Comparison of ENCODE assay signal across 20 cellular contexts in genomic region chr4:147853706-147854105, GRCh38.
A peak's percentile ranks its signal among the peaks of the same experiment; 100 is the strongest.
DNase-seq lines count a peak whose midpoint lies in the region; ATAC-seq and TF ChIP-seq lines count a peak whose summit lies in the region.
"Had no signal": no experiment of that assay in that cellular context is flagged by ENCODE, and none has a peak within 500 bp of the region (broad histone marks: within the 10 kb centered on the region; RNA-seq: fewer than 3 reads in every experiment).

No MANE protein-coding gene starts in this region.

- H3K4me3 ChIP-seq in BJ (ENCODE audit: low read depth, low read length) (no peak overlapping the region), SK-N-SH (ENCODE audit: low read depth in 2 of 2, low read length in 1 of 2) (no peak overlapping the region; a peak in 1 of 4 replicates), foreskin fibroblast (ENCODE audit: low read depth in 1 of 2, low read length in 2 of 2) (no peak overlapping the region)
- H3K4me3 ChIP-seq: GM23338 had no signal

- H3K9me3 ChIP-seq in SK-N-SH: no peaks in the 10 kb centered on the region

- H3K36me3 ChIP-seq in BJ (ENCODE audit: control insufficient read depth, insufficient read depth, low read length) (0 out of 2 replicates have a peak, but pooled peaks cover 1% of the 10 kb centered on the region), SK-N-SH (replicated peaks in 1 of 2; ENCODE audit: control insufficient read depth in 1 of 2, insufficient read depth in 2 of 2, low read length in 1 of 2) (peaks cover 9 to 28% of the 10 kb centered on the region in 2 experiments)

- no peaks in the 10 kb centered on the region for H4K20me1 ChIP-seq in SK-N-SH (ENCODE audit: insufficient read depth)

- H3K9me2 ChIP-seq in SK-N-SH: no peaks in the 10 kb centered on the region

- H3F3A ChIP-seq in SK-N-SH (replicated peaks; ENCODE audit: insufficient read depth): no peaks in the 10 kb centered on the region

- no peak for TF ChIP-seq EP300 in SK-N-SH (IDR thresholded peaks at IDR 0.05; ENCODE audit: borderline replicate concordance in 1 of 2, low read depth in 1 of 2, low read length in 1 of 2)

- 43% methylated on average over 2 of the region's 2 CpGs for WGBS in SK-N-SH (ENCODE audit: low lambda C conversion rate)

- POLR2A ChIA-PET in BJ (lab: Charles Lee): interaction anchor here (0.6 kb wide), 1 partner anchor 8 kb away, joined by 3 read pairs; no protein-coding TSS in a partner anchor
- POLR2A ChIA-PET in SK-N-SH (lab: Yijun Ruan, JAX): no interaction called here

- H3K79me2 ChIP-seq in SK-N-SH (ENCODE audit: insufficient read depth): no peaks in the 10 kb centered on the region; the same call in 1 of the 2 replicates

- H3K4me1 ChIP-seq in SK-N-SH (ENCODE audit: control insufficient read depth in 1 of 2, insufficient read depth in 2 of 2, low read depth in 1 of 2, low read length in 1 of 2): peaks cover 0 to 28% of the 10 kb centered on the region in 2 experiments; a peak in 2 of 4 replicates

- no peaks in the 10 kb centered on the region for H3K27me3 ChIP-seq in BJ (ENCODE audit: control insufficient read depth, insufficient read depth, low read length)
- H3K27me3 ChIP-seq in SK-N-SH (ENCODE audit: insufficient read depth): no peaks in the 10 kb centered on the region

- DNase-seq in BJ (ENCODE audit: low read depth): peak; percentile 56
- DNase-seq in SK-N-SH: peak; percentile 34
- DNase-seq in foreskin fibroblast: peak; percentile 75 to 83
- peak; percentile 59 for DNase-seq in stromal cell of bone marrow (ENCODE audit: low read depth)
- DNase-seq: ACHN; Calu3; central memory CD4-positive, alpha-beta T cell; endodermal cell; GF-D8; Kasumi-1; NCI-H1105; NCI-H526 treated with DMSO at 0.1 percent for 48 hours; stimulated activated CD4-positive, alpha-beta T cell treated with anti-CD3 and anti-CD28 coated beads, Interleukin-12 subunit alpha, Interleukin-12 subunit beta, amount 100 ng/mL, for 4 hours had no signal

- TF ChIP-seq CTCF in BJ (IDR thresholded peaks at IDR 0.05; ENCODE audit: insufficient read depth, low read depth, low read length) (no peak), SK-N-SH (IDR thresholded peaks at IDR 0.05) (no peak), foreskin fibroblast (IDR thresholded peaks at IDR 0.05; ENCODE audit: low read depth, low read length) (no peak)

- peak overlapping the region; percentile 18; the same call in 1 of the 2 replicates for H3K4me2 ChIP-seq in SK-N-SH
- H3K4me2 ChIP-seq: GM23338 had no signal

- H2AFZ ChIP-seq in SK-N-SH (ENCODE audit: low read depth): no peak overlapping the region
- H2AFZ ChIP-seq: GM23338 had no signal

- H3K27ac ChIP-seq in SK-N-SH (ENCODE audit: low read depth in 2 of 2, low read length in 1 of 2): peak overlapping the region; percentile 69 to 94

- no peak for TF ChIP-seq RAD21 in SK-N-SH (IDR thresholded peaks at IDR 0.05; ENCODE audit: low read length)

- CTCF ChIA-PET in BJ (lab: Yijun Ruan, JAX) (interaction anchor here (1.4 kb wide), 1 partner anchor 13 kb away, joined by 7 read pairs; no protein-coding TSS in a partner anchor), SK-N-SH (lab: Yijun Ruan, JAX) (interaction anchor here (0.7 to 1.1 kb wide), 3 partner anchors 9 to 16 kb away, joined by 3 to 11 read pairs (median 3); no protein-coding TSS in a partner anchor)

- H3K9ac ChIP-seq in SK-N-SH: no peak overlapping the region

- no peak for ATAC-seq in HG03196 (IDR thresholded peaks at IDR 0.05; ENCODE audit: unreplicated experiment)
- ATAC-seq in HG02571 (IDR thresholded peaks at IDR 0.05; ENCODE audit: unreplicated experiment): no peak
- no peak for ATAC-seq in GM19455 (IDR thresholded peaks at IDR 0.05; ENCODE audit: unreplicated experiment)
- ATAC-seq in HG02970 (IDR thresholded peaks at IDR 0.05; ENCODE audit: low FRiP score, unreplicated experiment): no peak
- ATAC-seq: GM23338; natural killer cell treated with Interleukin-12 subunit alpha and Interleukin-12 subunit beta and Interleukin-15 and Interleukin-18, amount 100 ng/mL, for 72 hours; stimulated activated memory B cell treated with anti-CD40 and anti-IgM and Interleukin-4, amounts not matched to agents 10 μg/mL and 1 μg/mL and 100 μg/mL, for 72 hours had no signal

TF ChIP-seq in SK-N-SH, 30 proteins besides CTCF, POLR2A, EP300 and RAD21:
- TF ChIP-seq POLR2AphosphoS5 (IDR thresholded peaks at IDR 0.05; ENCODE audit: low read depth, low read length) (no peak; the same call in 1 of the 2 replicates), TCF12 (IDR thresholded peaks at IDR 0.05) (peak; percentile 81), RXRA (IDR thresholded peaks at IDR 0.05; ENCODE audit: borderline replicate concordance, low read depth) (no peak), PBX3 (IDR thresholded peaks at IDR 0.05) (peak; percentile 18; the same call in 1 of the 2 replicates), SIN3A (IDR thresholded peaks at IDR 0.05; ENCODE audit: borderline replicate concordance, low read depth, low read length) (no peak), MEF2A (IDR thresholded peaks at IDR 0.05; ENCODE audit: borderline replicate concordance, low read depth) (no peak), FOSL2 (IDR thresholded peaks at IDR 0.05; ENCODE audit: borderline replicate concordance, low read depth) (no peak), JUND (IDR thresholded peaks at IDR 0.05) (no peak), ZBTB33 (IDR thresholded peaks at IDR 0.05; ENCODE audit: borderline replicate concordance, low read depth) (no peak)
